In genomic region chr20:35327074-35327976, GRCh38 we compare ENCODE assay signal across 12 cellular contexts. TPM values are rescaled to one million over a fixed set of nuclear protein-coding genes. Genes with fewer than 3 reads are reported as not detected.
A peak's percentile ranks its signal among the peaks of the same experiment; 100 is the strongest.
DNase-seq lines count a peak whose midpoint lies in the region; ATAC-seq and TF ChIP-seq lines count a peak whose summit lies in the region.
"Had no signal": no experiment of that assay in that cellular context is flagged by ENCODE, and none has a peak within 500 bp of the region (broad histone marks: within the 10 kb centered on the region; RNA-seq: fewer than 3 reads in every experiment).

No MANE protein-coding gene starts in this region.

- H3K4me1 Mint-ChIP-seq in Caco-2 (ENCODE audit: low read depth, unreplicated experiment) (peaks cover 32% of the 10 kb centered on the region), brain (peaks cover 24% of the 10 kb centered on the region), T-helper 17 cell (peaks cover 4% of the 10 kb centered on the region)

- no peak overlapping the region for H3K4ac ChIP-seq in mesenchymal stem cell (ENCODE audit: low read depth in 1 of 2, low read length in 2 of 2)

- DNase-seq in Caco-2 = peak; percentile 92 to 95
- peak; percentile 50 for DNase-seq in LoVo (ENCODE audit: low spot score)
- peak; percentile 66 for DNase-seq in mesenchymal stem cell
- no peak for DNase-seq in OCI-LY7 (ENCODE audit: low spot score)
- no peak for DNase-seq in T-helper 17 cell
- DNase-seq in SJCRH30 = no peak
- DNase-seq: NCI-H748 treated with DMSO at 0.1 percent for 48 hours, T-helper 2 cell, trophoblast cell had no signal

- H3K79me2 ChIP-seq in OCI-LY7 (ENCODE audit: insufficient read depth, low read depth, low read length) = no peaks in the 10 kb centered on the region

- H3K4me1 ChIP-seq in Caco-2 = peaks cover 55% of the 10 kb centered on the region
- H3K4me1 ChIP-seq in mesenchymal stem cell (ENCODE audit: control insufficient read depth, insufficient read depth, low read depth, low read length) = peaks cover 6% of the 10 kb centered on the region
- no peaks in the 10 kb centered on the region for H3K4me1 ChIP-seq in OCI-LY7 (ENCODE audit: insufficient read depth, low read length, poor library complexity, severe bottlenecking)
- H3K4me1 ChIP-seq in SJCRH30 = peaks cover 10% of the 10 kb centered on the region
- H3K4me1 ChIP-seq: neural progenitor cell had no signal

- H2BK15ac ChIP-seq in mesenchymal stem cell (ENCODE audit: low read depth, poor library complexity, severe bottlenecking) = no peak overlapping the region

- peak overlapping the region in 1 of 2 experiments; percentile 59 for H2BK12ac ChIP-seq in mesenchymal stem cell (ENCODE audit: low read length in 2 of 2)

- H3K9me3 Mint-ChIP-seq in Caco-2 (ENCODE audit: unreplicated experiment) = no peaks in the 10 kb centered on the region
- no peaks in the 10 kb centered on the region for H3K9me3 Mint-ChIP-seq in brain
- H3K9me3 Mint-ChIP-seq: neural progenitor cell had no signal

- peak overlapping the region in 1 of 2 experiments; percentile 25 for H3K18ac ChIP-seq in mesenchymal stem cell (ENCODE audit: low read depth in 1 of 2, low read length in 2 of 2)

- CTCF ChIA-PET in Caco-2 (lab: Charles Lee) = interaction anchor here (0.5 to 1.6 kb wide), 20 partner anchors 9 to 763 kb away, joined by 3 to 33 read pairs (median 4); partner anchors contain the start of genes CEP250, EDEM2 and EIF6
- CTCF ChIA-PET in OCI-LY7 (lab: Charles Lee; ENCODE audit: unreplicated experiment) = no interaction called here

- intact Hi-C loops in Caco-2 (cut with micrococcal nuclease; ENCODE audit: unreplicated experiment) = loop anchor here (1.0 to 10.0 kb wide), 3 partner anchors 8 to 287 kb away; partner anchors contain the start of genes EIF6 and SPAG4
- intact Hi-C loops in OCI-LY7 (cut with micrococcal nuclease; ENCODE audit: unreplicated experiment) = no loop called here

- no peak for ATAC-seq in HG02884 (IDR thresholded peaks at IDR 0.05; ENCODE audit: unreplicated experiment)
- ATAC-seq in T-helper 17 cell = no peak

- H3K4me3 Mint-ChIP-seq in Caco-2 (ENCODE audit: unreplicated experiment) = peak overlapping the region; percentile 14
- no peak overlapping the region for H3K4me3 Mint-ChIP-seq in brain
- H3K4me3 Mint-ChIP-seq in T-helper 17 cell = no peak overlapping the region
- H3K4me3 Mint-ChIP-seq: neural progenitor cell had no signal

- TF ChIP-seq CTCF in Caco-2 (IDR thresholded peaks at IDR 0.05; ENCODE audit: insufficient read depth in 1 of 2, low read depth in 1 of 2, low read length in 1 of 2, severe bottlenecking in 1 of 2, unreplicated experiment in 1 of 2) (no peak), brain (conservative IDR thresholded peaks at IDR 0.05) (no peak), OCI-LY7 (conservative IDR thresholded peaks at IDR 0.05; ENCODE audit: low read length) (no peak)

- H3K36me3 Mint-ChIP-seq in Caco-2 (ENCODE audit: insufficient read depth, unreplicated experiment) (no peaks in the 10 kb centered on the region), brain (peaks cover 4% of the 10 kb centered on the region), T-helper 17 cell (ENCODE audit: low read depth) (peaks cover 7% of the 10 kb centered on the region)

- no peaks in the 10 kb centered on the region for H4K20me1 ChIP-seq in OCI-LY7 (ENCODE audit: insufficient read depth, low read length)

- no peaks in the 10 kb centered on the region for H3K9me3 ChIP-seq in Caco-2
- no peaks in the 10 kb centered on the region for H3K9me3 ChIP-seq in mesenchymal stem cell (ENCODE audit: control insufficient read depth, low read length)
- no peaks in the 10 kb centered on the region for H3K9me3 ChIP-seq in OCI-LY7 (ENCODE audit: low read length)
- no peaks in the 10 kb centered on the region for H3K9me3 ChIP-seq in T-helper 17 cell (ENCODE audit: control insufficient read depth, low read length, poor library complexity, severe bottlenecking)
- H3K9me3 ChIP-seq in SJCRH30 (replicated peaks) = no peaks in the 10 kb centered on the region

- H3K27ac ChIP-seq in mesenchymal stem cell (ENCODE audit: low read length, poor library complexity, severe bottlenecking) = peak overlapping the region; percentile 5
- no peak overlapping the region for H3K27ac ChIP-seq in OCI-LY7 (ENCODE audit: low read depth, low read length, poor library complexity, severe bottlenecking)
- no peak overlapping the region for H3K27ac ChIP-seq in SJCRH30
- H3K27ac ChIP-seq: neural progenitor cell had no signal

- peak overlapping the region; percentile 84 for H2AK5ac ChIP-seq in mesenchymal stem cell (ENCODE audit: low read length, severe bottlenecking)

- H2AFZ ChIP-seq in mesenchymal stem cell (ENCODE audit: low read depth, low read length) (no peak overlapping the region), OCI-LY7 (ENCODE audit: low read length) (no peak overlapping the region)
- H2AFZ ChIP-seq: neural progenitor cell had no signal

- BruUV-seq in Caco-2 (replicated peaks; lab: Mats Ljungman, UMichigan) (no TSS peak), OCI-LY7 (replicated peaks; lab: Mats Ljungman, UMichigan) (no TSS peak)

- no peak overlapping the region for H2BK120ac ChIP-seq in mesenchymal stem cell (ENCODE audit: low read depth, low read length)

- H3K9ac ChIP-seq in mesenchymal stem cell (ENCODE audit: low read length) = no peak overlapping the region
- H3K9ac ChIP-seq: neural progenitor cell had no signal

- no peak overlapping the region for H3K4me2 ChIP-seq in mesenchymal stem cell (ENCODE audit: low read length, poor library complexity, severe bottlenecking)
- H3K4me2 ChIP-seq in OCI-LY7 (ENCODE audit: low read length) = no peak overlapping the region
- H3K4me2 ChIP-seq: neural progenitor cell had no signal

- H4K91ac ChIP-seq in mesenchymal stem cell (ENCODE audit: low read length) = no peak overlapping the region

- no peak overlapping the region for H3K23ac ChIP-seq in mesenchymal stem cell (ENCODE audit: low read length in 2 of 2)

- no peak overlapping the region for H2BK5ac ChIP-seq in mesenchymal stem cell (ENCODE audit: low read depth, low read length, poor library complexity, severe bottlenecking)

- H3K79me1 ChIP-seq in mesenchymal stem cell (replicated peaks; ENCODE audit: low read length, poor library complexity, severe bottlenecking) = peaks cover 4% of the 10 kb centered on the region

- WGBS in mesenchymal stem cell = 82% methylated on average over 4 of the region's 4 CpGs

- no peak overlapping the region for H4K8ac ChIP-seq in mesenchymal stem cell (ENCODE audit: low read length)

- H3K36me3 ChIP-seq in Caco-2 (ENCODE audit: control insufficient read depth, insufficient read depth, low read length) (no peaks in the 10 kb centered on the region), mesenchymal stem cell (ENCODE audit: control insufficient read depth in 1 of 2, insufficient read depth in 2 of 2, low read depth in 1 of 2, low read length in 2 of 2) (peaks cover 2 to 19% of the 10 kb centered on the region in 2 experiments), OCI-LY7 (ENCODE audit: insufficient read depth, low read length) (0 out of 2 replicates have a peak, but pooled peaks cover 5% of the 10 kb centered on the region), SJCRH30 (no peaks in the 10 kb centered on the region)
- H3K36me3 ChIP-seq: neural progenitor cell had no signal

- H3K27me3 ChIP-seq in Caco-2 (replicated peaks; ENCODE audit: control insufficient read depth, insufficient read depth, low read length) (no peaks in the 10 kb centered on the region), mesenchymal stem cell (ENCODE audit: control insufficient read depth in 1 of 2, insufficient read depth in 1 of 2, low read length in 2 of 2) (no peaks in the 10 kb centered on the region), SJCRH30 (no peaks in the 10 kb centered on the region)
- H3K27me3 ChIP-seq: neural progenitor cell had no signal

- H3K27me3 Mint-ChIP-seq in Caco-2 (ENCODE audit: insufficient read depth, unreplicated experiment) (no peaks in the 10 kb centered on the region), brain (no peaks in the 10 kb centered on the region), T-helper 17 cell (no peaks in the 10 kb centered on the region)

- H3K14ac ChIP-seq in mesenchymal stem cell (ENCODE audit: low read length in 2 of 2) = no peak overlapping the region

- H3K9me2 ChIP-seq in OCI-LY7 (ENCODE audit: insufficient read depth, low read length) = no peaks in the 10 kb centered on the region

- peak overlapping the region; percentile 69 for H3K27ac Mint-ChIP-seq in Caco-2 (ENCODE audit: unreplicated experiment)
- H3K27ac Mint-ChIP-seq in brain = peak overlapping the region in 3 of 5 experiments; percentile 86 to 91 (median 88)
- H3K27ac Mint-ChIP-seq in T-helper 17 cell = no peak overlapping the region
- H3K27ac Mint-ChIP-seq: neural progenitor cell had no signal

- no peak overlapping the region for H3K4me3 ChIP-seq in Caco-2 (ENCODE audit: low read depth, low read length)
- peak overlapping the region in 1 of 2 experiments; percentile 1 for H3K4me3 ChIP-seq in mesenchymal stem cell (ENCODE audit: insufficient read depth in 1 of 2, low read depth in 1 of 2, low read length in 2 of 2)
- no peak overlapping the region for H3K4me3 ChIP-seq in OCI-LY7 (ENCODE audit: low read depth, low read length, poor library complexity, severe bottlenecking)
- no peak overlapping the region for H3K4me3 ChIP-seq in SJCRH30
- H3K4me3 ChIP-seq: neural progenitor cell had no signal

- POLR2A ChIA-PET in Caco-2 (lab: Charles Lee) (interaction anchor here (0.5 to 1.1 kb wide), 7 partner anchors 25 to 626 kb away, joined by 3 to 12 read pairs (median 4); partner anchors contain the start of genes EIF6, MMP24OS, RBM39 and UQCC1), OCI-LY7 (lab: Charles Lee) (interaction anchor here (0.7 kb wide), 1 partner anchor 27 kb away, joined by 5 read pairs; no protein-coding TSS in a partner anchor)

RNA-seq across cellular contexts. Expression of gene FAM83C, which starts 35.1 kb away (rescaled TPM):
- total RNA-seq in Caco-2 (2022) (0.09 TPM in 1 of 2 replicates, not detected in the other), OCI-LY7 (2022) (not detected in 2 replicates), T-helper 17 cell (not detected)
- polyA plus RNA-seq in brain (ENCODE audit: insufficient read depth, low read depth, low replicate concordance) = not detected
- polyA plus RNA-seq in mesenchymal stem cell (2013, experiment 1 of 2) = not detected
- not detected for polyA plus RNA-seq in mesenchymal stem cell (2013, experiment 2 of 2)
- total RNA-seq in OCI-LY7 (2014; rRNA removed; shearing (Covaris generic)) = not detected in 2 replicates
- 0.10 TPM in 1 of 2 replicates, not detected in the other for total RNA-seq in SJCRH30 (2014; rRNA removed; shearing (Covaris generic))

RNA-seq across cellular contexts. Expression of gene EIF6, which starts 42.8 kb away (rescaled TPM):
- 403 and 420 TPM in 2 replicates for total RNA-seq in Caco-2 (2022)
- polyA plus RNA-seq in brain (ENCODE audit: insufficient read depth, low read depth, low replicate concordance) = 226 TPM
- polyA plus RNA-seq in mesenchymal stem cell (2013, experiment 1 of 2) = 110 TPM
- 112 TPM for polyA plus RNA-seq in mesenchymal stem cell (2013, experiment 2 of 2)
- total RNA-seq in OCI-LY7 (2014; rRNA removed; shearing (Covaris generic)) = 93.9 and 113 TPM in 2 replicates
- total RNA-seq in OCI-LY7 (2022) = 90.6 and 106 TPM in 2 replicates
- total RNA-seq in T-helper 17 cell = 10 to 100 TPM; 39.4 to 43.6 TPM
- 142 and 157 TPM in 2 replicates for total RNA-seq in SJCRH30 (2014; rRNA removed; shearing (Covaris generic))

RNA-seq across cellular contexts. Expression of gene MMP24OS, which starts 49.4 kb away (rescaled TPM):
- total RNA-seq in Caco-2 (2022) (38.8 and 42.3 TPM in 2 replicates), OCI-LY7 (2022) (44.6 and 48.5 TPM in 2 replicates), T-helper 17 cell (10 to 100 TPM; 60.8 to 64.4 TPM)
- polyA plus RNA-seq in brain (ENCODE audit: insufficient read depth, low read depth, low replicate concordance) = 101 TPM
- polyA plus RNA-seq in mesenchymal stem cell (2013, experiment 1 of 2) = 114 TPM
- polyA plus RNA-seq in mesenchymal stem cell (2013, experiment 2 of 2) = 114 TPM
- 13.2 and 14.8 TPM in 2 replicates for total RNA-seq in OCI-LY7 (2014; rRNA removed; shearing (Covaris generic))
- 19.6 and 20.4 TPM in 2 replicates for total RNA-seq in SJCRH30 (2014; rRNA removed; shearing (Covaris generic))

Comparison
In these comparisons a context has a peak if more than half of its experiments do, and no peak if none do; other contexts are left out.
1. DNase-seq: peak in Caco-2 (2 of 2), LoVo (single experiment) and mesenchymal stem cell (single experiment); none in OCI-LY7 (single experiment), T-helper 17 cell (0 of 3) and SJCRH30 (0 of 2).